In genomic region chr5:2007437-2007905, GRCh38 we compare ENCODE assay signal across 11 cellular contexts.
"Had no signal": no experiment of that assay in that cellular context is flagged by ENCODE, and none has a peak within 500 bp of the region (broad histone marks: within the 10 kb centered on the region; RNA-seq: fewer than 3 reads in every experiment).

No MANE protein-coding gene starts in this region.

- H3K4me3 Mint-ChIP-seq: activated naive CD4-positive, alpha-beta T cell treated with anti-CD3 and anti-CD28 coated beads, Interleukin-2, amount 10 ng/mL, durations not matched to agents 7 days and 5 days; activated T-cell treated with anti-CD3 and anti-CD28 coated beads, Interleukin-2, amount 50 U/mL, for 24 hours; immature natural killer cell; memory B cell; natural killer cell treated with Interleukin-12 subunit alpha and Interleukin-12 subunit beta and Interleukin-15 and Interleukin-18, amount 100 ng/mL, for 72 hours; stimulated activated naive CD8-positive, alpha-beta T cell treated with anti-CD3 and anti-CD28 coated beads, Interleukin-15, amount 100 ng/mL, for 72 hours had no signal

- H3K4me1 Mint-ChIP-seq: activated naive CD4-positive, alpha-beta T cell treated with anti-CD3 and anti-CD28 coated beads, Interleukin-2, amount 10 ng/mL, durations not matched to agents 7 days and 5 days; immature natural killer cell; memory B cell; stimulated activated naive CD8-positive, alpha-beta T cell treated with anti-CD3 and anti-CD28 coated beads, Interleukin-15, amount 100 ng/mL, for 72 hours had no signal

- H3K9me3 Mint-ChIP-seq: activated naive CD4-positive, alpha-beta T cell treated with anti-CD3 and anti-CD28 coated beads, Interleukin-2, amount 10 ng/mL, durations not matched to agents 7 days and 5 days; activated T-cell treated with anti-CD3 and anti-CD28 coated beads, Interleukin-2, amount 50 U/mL, for 24 hours; immature natural killer cell; memory B cell; natural killer cell treated with Interleukin-12 subunit alpha and Interleukin-12 subunit beta and Interleukin-15 and Interleukin-18, amount 100 ng/mL, for 72 hours; stimulated activated naive CD8-positive, alpha-beta T cell treated with anti-CD3 and anti-CD28 coated beads, Interleukin-15, amount 100 ng/mL, for 72 hours had no signal

- H3K27ac ChIP-seq: foreskin keratinocyte had no signal

- H3K27ac Mint-ChIP-seq: activated naive CD4-positive, alpha-beta T cell treated with anti-CD3 and anti-CD28 coated beads, Interleukin-2, amount 10 ng/mL, durations not matched to agents 7 days and 5 days; activated T-cell treated with anti-CD3 and anti-CD28 coated beads, Interleukin-2, amount 50 U/mL, for 24 hours; immature natural killer cell; memory B cell; natural killer cell treated with Interleukin-12 subunit alpha and Interleukin-12 subunit beta and Interleukin-15 and Interleukin-18, amount 100 ng/mL, for 72 hours; stimulated activated naive CD8-positive, alpha-beta T cell treated with anti-CD3 and anti-CD28 coated beads, Interleukin-15, amount 100 ng/mL, for 72 hours had no signal

- H3K4me3 ChIP-seq: cardiac muscle cell, uterus had no signal

- H3K36me3 ChIP-seq: cardiac muscle cell, uterus had no signal

- H3K36me3 Mint-ChIP-seq: activated naive CD4-positive, alpha-beta T cell treated with anti-CD3 and anti-CD28 coated beads, Interleukin-2, amount 10 ng/mL, durations not matched to agents 7 days and 5 days; immature natural killer cell; memory B cell; natural killer cell treated with Interleukin-12 subunit alpha and Interleukin-12 subunit beta and Interleukin-15 and Interleukin-18, amount 100 ng/mL, for 72 hours had no signal

- DNase-seq: activated naive CD4-positive, alpha-beta T cell treated with anti-CD3 and anti-CD28 coated beads, Interleukin-2, amount 10 ng/mL, durations not matched to agents 7 days and 5 days; activated T-cell treated with anti-CD3 and anti-CD28 coated beads, Interleukin-2, amount 50 U/mL, for 24 hours; glutamatergic neuron; immature natural killer cell; nucleus accumbens; stimulated activated naive CD8-positive, alpha-beta T cell treated with anti-CD3 and anti-CD28 coated beads, Interleukin-15, amount 100 ng/mL, for 72 hours had no signal

- H3K27me3 ChIP-seq: uterus had no signal

- ATAC-seq: natural killer cell treated with Interleukin-12 subunit alpha and Interleukin-12 subunit beta and Interleukin-15 and Interleukin-18, amount 100 ng/mL, for 72 hours; stimulated activated naive CD8-positive, alpha-beta T cell treated with anti-CD3 and anti-CD28 coated beads, Interleukin-15, amount 100 ng/mL, for 72 hours had no signal

- H3K9me3 ChIP-seq: uterus had no signal

- H3K4me1 ChIP-seq: uterus had no signal
